8 cellular contexts compared by ENCODE assay signal in genomic region chr15:75758071-75758872, GRCh38. TPM values are rescaled to one million over a fixed set of nuclear protein-coding genes. Genes with fewer than 3 reads are reported as not detected.
DNase-seq lines count a peak whose midpoint lies in the region; ATAC-seq and TF ChIP-seq lines count a peak whose summit lies in the region.

No MANE protein-coding gene starts in this region.

- H3K27ac ChIP-seq in WERI-Rb-1 = peak overlapping the region; percentile 72
- H3K27ac ChIP-seq in smooth muscle cell (ENCODE audit: low read depth) = peak overlapping the region; percentile 65

- H3F3A ChIP-seq in smooth muscle cell (ENCODE audit: low read depth) = no peaks in the 10 kb centered on the region

- DNase-seq in GM12865 (ENCODE audit: low read depth) = peak; percentile 88
- DNase-seq in NCI-H2107 treated with DMSO at 0.1 percent for 48 hours (lab: John Stamatoyannopoulos, UW; ENCODE audit: unreplicated experiment) = peak; percentile 22
- peak; percentile 96 for DNase-seq in WERI-Rb-1
- peak; percentile 88 to 89 for DNase-seq in cardiac fibroblast (ENCODE audit: low read depth in 2 of 2)
- peak; percentile 86 for DNase-seq in iPS-NIHi7 (ENCODE audit: extremely low spot score)
- DNase-seq in smooth muscle cell (lab: John Stamatoyannopoulos, UW; ENCODE audit: unreplicated experiment) = peak; percentile 57

- no peaks in the 10 kb centered on the region for H3K9me3 ChIP-seq in WERI-Rb-1 (ENCODE audit: severe bottlenecking)
- no peaks in the 10 kb centered on the region for H3K9me3 ChIP-seq in smooth muscle cell (replicated peaks; ENCODE audit: low read depth)

- no peaks in the 10 kb centered on the region for H3K27me3 ChIP-seq in WERI-Rb-1 (ENCODE audit: insufficient read depth, low read depth, severe bottlenecking)
- no peaks in the 10 kb centered on the region for H3K27me3 ChIP-seq in smooth muscle cell (ENCODE audit: low read depth)

- ATAC-seq in HG02885 (IDR thresholded peaks at IDR 0.05; ENCODE audit: poor library complexity, unreplicated experiment) = peak; percentile 86
- ATAC-seq in GM18870 (IDR thresholded peaks at IDR 0.05; ENCODE audit: unreplicated experiment) = no peak

- peak overlapping the region; percentile 57 for H3K4me3 ChIP-seq in GM12865 (ENCODE audit: low read depth, low read length)
- H3K4me3 ChIP-seq in WERI-Rb-1 (ENCODE audit: low read depth, low read length) = peak overlapping the region; percentile 58
- peak overlapping the region; percentile 53 to 59 for H3K4me3 ChIP-seq in cardiac fibroblast (replicated peaks in 1 of 2; ENCODE audit: low read depth in 2 of 2, low read length in 2 of 2)
- H3K4me3 ChIP-seq in smooth muscle cell = peak overlapping the region; percentile 51

- peak overlapping the region; percentile 86 for H3K4me2 ChIP-seq in smooth muscle cell

- H3K36me3 ChIP-seq in WERI-Rb-1 (no peaks in the 10 kb centered on the region), smooth muscle cell (ENCODE audit: low read depth) (no peaks in the 10 kb centered on the region)

- 12% methylated on average over 31 of the region's 35 CpGs for WGBS in smooth muscle cell (ENCODE audit: low lambda C conversion rate)

- H4K20me1 ChIP-seq in smooth muscle cell (ENCODE audit: low read depth) = no peaks in the 10 kb centered on the region

- peak overlapping the region; percentile 44 for H3K9ac ChIP-seq in smooth muscle cell (ENCODE audit: low read depth)

- H2AFZ ChIP-seq in smooth muscle cell (ENCODE audit: low read depth) = peak overlapping the region; percentile 92

- H3K79me2 ChIP-seq in smooth muscle cell (ENCODE audit: low read depth) = no peaks in the 10 kb centered on the region

- no peak for TF ChIP-seq CTCF in GM12865 (IDR thresholded peaks at IDR 0.05; ENCODE audit: insufficient read depth, low read depth, low read length, missing control alignments)
- peak; percentile 36; the same call in 1 of the 2 replicates for TF ChIP-seq CTCF in WERI-Rb-1 (IDR thresholded peaks at IDR 0.05; ENCODE audit: low read depth, low read length)
- peak; percentile 50 for TF ChIP-seq CTCF in cardiac fibroblast (IDR thresholded peaks at IDR 0.05; ENCODE audit: low read depth, low read length)
- TF ChIP-seq CTCF in smooth muscle cell (IDR thresholded peaks at IDR 0.05; ENCODE audit: borderline replicate concordance, insufficient read depth, poor library complexity, severe bottlenecking) = peak; percentile 22

- H3K4me1 ChIP-seq in smooth muscle cell (ENCODE audit: low read depth) = peaks cover 11% of the 10 kb centered on the region

RNA-seq across cellular contexts. Expression of gene CSPG4, which starts 45.6 kb away (rescaled TPM):
- 31.1 and 35.3 TPM in 2 replicates for total RNA-seq in smooth muscle cell
- polyA plus RNA-seq in smooth muscle cell = 46.6 and 54.9 TPM in 2 replicates

Comparison
In these comparisons a context has a peak if more than half of its experiments do, and no peak if none do; other contexts are left out.
1. DNase-seq: peak in every context shown above with its lines; median percentile 96 in WERI-Rb-1; 88 in cardiac fibroblast; 88 in GM12865; 86 in iPS-NIHi7; 57 in smooth muscle cell; 22 in NCI-H2107 treated with DMSO at 0.1 percent for 48 hours.